Comparison of ENCODE assay signal across 22 cellular contexts in the genomic region with DNA sequence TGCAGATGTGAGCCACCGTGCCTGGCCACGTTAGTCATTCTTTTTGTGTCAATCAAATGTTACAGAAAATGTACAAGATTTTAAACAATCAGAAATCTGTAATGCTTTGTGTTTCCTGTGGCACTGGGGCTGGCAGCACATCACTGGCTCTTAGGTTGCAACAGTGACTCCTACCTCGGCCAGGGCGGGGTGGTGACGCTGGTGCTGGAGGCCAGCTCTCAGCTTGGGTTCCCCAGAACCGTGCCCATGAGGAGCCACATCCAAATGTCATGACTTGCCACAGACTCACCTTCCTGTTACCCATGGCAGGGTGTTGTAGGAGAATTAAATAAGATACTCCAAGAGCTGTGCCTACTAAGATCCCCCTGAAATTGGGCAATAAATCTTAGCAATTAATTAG.
"Had no signal": no experiment of that assay in that cellular context is flagged by ENCODE, and none has a peak within 500 bp of the region (broad histone marks: within the 10 kb centered on the region; RNA-seq: fewer than 3 reads in every experiment).

No MANE protein-coding gene starts in this region.

- H3K27ac Mint-ChIP-seq: natural killer cell, progenitor cell of endocrine pancreas, type B pancreatic cell had no signal

- H3K27me3 ChIP-seq: pancreas, right lobe of liver, uterus had no signal

- H3K27ac ChIP-seq: dorsolateral prefrontal cortex, gastrocnemius medialis, left ventricle myocardium inferior, lower lobe of right lung, pancreas, right lobe of liver, tibial artery, uterus had no signal

- H3K36me3 Mint-ChIP-seq: natural killer cell, type B pancreatic cell had no signal

- H3K4me3 Mint-ChIP-seq: natural killer cell; stimulated activated naive CD8-positive, alpha-beta T cell treated with anti-CD3 and anti-CD28 coated beads, Interleukin-15, amount 100 ng/mL, for 72 hours; type B pancreatic cell had no signal

- H3K27me3 Mint-ChIP-seq: stimulated activated naive CD8-positive, alpha-beta T cell treated with anti-CD3 and anti-CD28 coated beads, Interleukin-15, amount 100 ng/mL, for 72 hours had no signal

- H3K9me3 ChIP-seq: gastrocnemius medialis, pancreas, uterus had no signal

- H3K9me3 Mint-ChIP-seq: natural killer cell, type B pancreatic cell had no signal

- H3K4me3 ChIP-seq: dorsolateral prefrontal cortex, gastrocnemius medialis, left ventricle myocardium inferior, lower lobe of right lung, pancreas, right lobe of liver, smooth muscle cell, tibial artery, uterus had no signal

- H3K4me1 ChIP-seq: gastrocnemius medialis, left ventricle myocardium inferior, lower lobe of right lung, pancreas, right lobe of liver, tibial artery, uterus had no signal

- ATAC-seq: gastrocnemius medialis; left cardiac atrium; lower lobe of right lung; natural killer cell; pancreas; right lobe of liver; stimulated activated naive CD8-positive, alpha-beta T cell treated with anti-CD3 and anti-CD28 coated beads, Interleukin-15, amount 100 ng/mL, for 72 hours had no signal

- H3K36me3 ChIP-seq: gastrocnemius medialis, left ventricle myocardium inferior, lower lobe of right lung, pancreas, right lobe of liver, tibial artery, uterus had no signal

- H3K4me1 Mint-ChIP-seq: natural killer cell; stimulated activated naive CD8-positive, alpha-beta T cell treated with anti-CD3 and anti-CD28 coated beads, Interleukin-15, amount 100 ng/mL, for 72 hours had no signal

- DNase-seq: effector CD4-positive, alpha-beta T cell; foreskin fibroblast; gastrocnemius medialis; left cardiac atrium; left ventricle myocardium inferior; lower lobe of right lung; natural killer cell; occipital lobe; stimulated activated CD4-positive, alpha-beta T cell treated with anti-CD3 and anti-CD28 coated beads, Interleukin-12 subunit alpha, Interleukin-12 subunit beta, amount 100 ng/mL, for 4 hours; stimulated activated CD4-positive, alpha-beta T cell treated with anti-CD3 and anti-CD28 coated beads, Interleukin-1b, Interleukin-23, amount 100 ng/mL, for 48 hours; stimulated activated CD4-positive, alpha-beta T cell treated with anti-CD3 and anti-CD28 coated beads, Interleukin-4, amount 100 ng/mL, for 1 hour; stimulated activated CD8-positive, alpha-beta memory T cell treated with anti-CD3 and anti-CD28 coated beads, Interleukin-4, amount 100 ng/mL, for 48 hours; stimulated activated naive CD4-positive, alpha-beta T cell; stimulated activated naive CD8-positive, alpha-beta T cell treated with anti-CD3 and anti-CD28 coated beads, Interleukin-15, amount 100 ng/mL, for 72 hours; tibial artery; uterus had no signal
